ENCODE assay signal across 27 cellular contexts in the genomic region with DNA sequence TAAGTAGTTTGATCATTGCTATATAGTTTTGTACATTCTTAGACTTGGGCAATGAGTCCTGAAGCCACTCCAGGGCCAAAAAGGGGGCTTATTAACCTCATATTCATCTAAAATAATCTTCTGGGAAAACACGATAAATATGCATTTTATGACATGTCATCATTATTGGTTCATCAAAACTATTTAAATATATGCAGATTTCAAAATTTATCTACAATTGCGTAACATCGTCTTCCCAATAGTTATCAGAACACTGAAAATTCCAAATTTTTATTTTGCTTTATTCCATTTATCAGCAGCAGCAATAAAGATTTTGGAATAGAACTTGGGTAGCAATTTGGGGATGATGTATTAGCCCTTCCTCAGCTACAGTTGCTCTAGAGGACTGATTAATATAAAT.
DNase-seq lines count a peak whose midpoint lies in the region; ATAC-seq, FAIRE-seq and TF ChIP-seq lines count a peak whose summit lies in the region.
"Had no signal": no experiment of that assay in that cellular context is flagged by ENCODE, and none has a peak within 500 bp of the region (broad histone marks: within the 10 kb centered on the region; RNA-seq: fewer than 3 reads in every experiment).

No MANE protein-coding gene starts in this region.

- ATAC-seq in A549 (no peak), K562 (no peak), GM18861 (IDR thresholded peaks at IDR 0.05; ENCODE audit: unreplicated experiment) (no peak)
- ATAC-seq: GM12878 had no signal

- intact Hi-C loops in A673 (cut with micrococcal nuclease; ENCODE audit: unreplicated experiment) (loop anchor here (2.0 to 10.0 kb wide), 4 partner anchors 81 to 821 kb away; a partner anchor contains a TSS), K562 (cut with micrococcal nuclease) (no loop called here)

- WGBS in A549 (ENCODE audit: missing lambda C conversion rate), result 44% methylated on average over 3 of the region's 3 CpGs
- 0% methylated on average over 3 of the region's 3 CpGs for WGBS in K562 (ENCODE audit: insufficient coverage, low coverage, missing lambda C conversion rate)

- H3K4me1 ChIP-seq in A549, result no peaks in the 10 kb centered on the region
- H3K4me1 ChIP-seq in A673 (ENCODE audit: insufficient read depth, low read length, poor library complexity, severe bottlenecking), result peaks cover 54% of the 10 kb centered on the region
- no peaks in the 10 kb centered on the region for H3K4me1 ChIP-seq in K562 (replicated peaks in 1 of 2; ENCODE audit: control insufficient read depth in 2 of 2, insufficient read depth in 2 of 2, low read length in 2 of 2)
- H3K4me1 ChIP-seq: BE2C, BLaER1 had no signal

- TF ChIP-seq EP300 in A549 (IDR thresholded peaks at IDR 0.05) (no peak), K562 (IDR thresholded peaks at IDR 0.05; ENCODE audit: low read length) (no peak)

- no peak overlapping the region for H2AFZ ChIP-seq in K562 (ENCODE audit: low read depth, low read length)

- CTCF ChIA-PET in A549 (lab: Yijun Ruan, JAX) (no interaction called here), A673 (lab: Charles Lee) (interaction anchor here (0.6 to 0.7 kb wide), 2 partner anchors 413 to 1399 kb away, joined by 3 read pairs; no protein-coding TSS in a partner anchor), K562 (lab: Yijun Ruan, JAX; ENCODE audit: low intra/inter-chr PET ratio) (no interaction called here)

- DNase-seq in A549 (ENCODE audit: low read depth in 1 of 2, low spot score in 1 of 2) (no peak), A673 (ENCODE audit: low spot score) (no peak), K562 (ENCODE audit: extremely low read depth in 1 of 4, low spot score in 3 of 4) (no peak), inferior parietal cortex (ENCODE audit: extremely low spot score) (no peak), frontal cortex (ENCODE audit: low spot score in 2 of 2) (no peak)
- DNase-seq: 8988T; ACHN; BE2C; C1 segment of cervical spinal cord; CD4-positive, alpha-beta memory T cell; CD4-positive, CD25-positive, alpha-beta regulatory T cell; CD8-positive, alpha-beta memory T cell; COR-L47; DMS 273 treated with DMSO at 0.1 percent for 48 hours; DMS153; DMS53; DMS79; DND-41; EL; GDM1 had no signal

- no peak for FAIRE-seq in A549 (lab: Jason Lieb, UNC)
- no peak for FAIRE-seq in K562 (lab: Jason Lieb, UNC)
- FAIRE-seq in frontal cortex (lab: Jason Lieb, UNC), result no peak
- FAIRE-seq: A204.1, GM12878, GM12892, GM18507, GM19239 had no signal

- POLR2A ChIA-PET in A549 (lab: Yijun Ruan, JAX) (no interaction called here), A673 (lab: Charles Lee; ENCODE audit: low non-redundant PET) (no interaction called here), K562 (lab: Yijun Ruan, JAX) (no interaction called here)

- TF ChIP-seq CTCF in A549 (IDR thresholded peaks at IDR 0.05) (no peak), A673 (conservative IDR thresholded peaks at IDR 0.05; ENCODE audit: low read depth, low read length) (no peak), K562 (IDR thresholded peaks at IDR 0.05 in 2 of 3, conservative IDR thresholded peaks at IDR 0.05 in 1 of 3; ENCODE audit: insufficient read depth in 2 of 3, low read depth in 1 of 3, low read length in 3 of 3) (no peak)

- TSS peak; percentile 15 for BruUV-seq in A673 (replicated peaks; lab: Mats Ljungman, UMichigan)
- BruUV-seq in K562 (replicated peaks; lab: Mats Ljungman, UMichigan), result no TSS peak

- TF ChIP-seq RAD21 in A549 (conservative IDR thresholded peaks at IDR 0.05 in 1 of 2, IDR thresholded peaks at IDR 0.05 in 1 of 2) (no peak), K562 (CRISPR knock-in tag; conservative IDR thresholded peaks at IDR 0.05 in 1 of 2, IDR thresholded peaks at IDR 0.05 in 1 of 2) (no peak)

- TF ChIP-seq POLR2A in A549 (IDR thresholded peaks at IDR 0.05; ENCODE audit: low read length) (no peak), K562 (conservative IDR thresholded peaks at IDR 0.05) (no peak)

- no peak overlapping the region for H3K9ac ChIP-seq in K562 (ENCODE audit: insufficient read depth in 1 of 2, low read depth in 2 of 2, low read length in 2 of 2)
- H3K9ac ChIP-seq: BLaER1 had no signal

- no peaks in the 10 kb centered on the region for H3K36me3 ChIP-seq in A673 (ENCODE audit: insufficient read depth, low read length, poor library complexity, severe bottlenecking)
- H3K36me3 ChIP-seq in K562 (ENCODE audit: control insufficient read depth, insufficient read depth, low read length), result no peaks in the 10 kb centered on the region
- H3K36me3 ChIP-seq: BE2C, BLaER1 had no signal

- no peaks in the 10 kb centered on the region for H3K9me1 ChIP-seq in K562 (ENCODE audit: control insufficient read depth, insufficient read depth, low read length)

- in situ Hi-C loops in K562 (cut with MboI), result no loop called here

- no peak overlapping the region for H3K4me3 ChIP-seq in A549
- H3K4me3 ChIP-seq in A673 (ENCODE audit: low read depth, low read length, poor library complexity, severe bottlenecking), result no peak overlapping the region
- no peak overlapping the region for H3K4me3 ChIP-seq in K562
- H3K4me3 ChIP-seq: BLaER1, GM12878 had no signal

- H3K9me3 ChIP-seq in A549 (no peaks in the 10 kb centered on the region), A673 (ENCODE audit: low read depth, low read length, poor library complexity, severe bottlenecking) (no peaks in the 10 kb centered on the region), K562 (replicated peaks; ENCODE audit: control insufficient read depth, insufficient read depth, low read depth, low read length) (no peaks in the 10 kb centered on the region)
- H3K9me3 ChIP-seq: BE2C, BLaER1 had no signal

- H3K4me2 ChIP-seq in A549, result no peak overlapping the region
- H3K4me2 ChIP-seq in K562 (ENCODE audit: insufficient read depth, low read length), result no peak overlapping the region
- H3K4me2 ChIP-seq: BLaER1 had no signal

- no peaks in the 10 kb centered on the region for H4K20me1 ChIP-seq in K562 (replicated peaks; ENCODE audit: control insufficient read depth, insufficient read depth, low read length)
- H4K20me1 ChIP-seq: BLaER1 had no signal

- H3K27ac ChIP-seq in A549 (no peak overlapping the region), A673 (ENCODE audit: low read depth, low read length, poor library complexity, severe bottlenecking) (peak overlapping the region; percentile 51), K562 (ENCODE audit: extremely low read depth, low read depth, low read length) (no peak overlapping the region)
- H3K27ac ChIP-seq: BLaER1 had no signal

- H3K27me3 ChIP-seq in A673 (replicated peaks; ENCODE audit: insufficient read depth, low read depth, low read length, poor library complexity) (no peaks in the 10 kb centered on the region), K562 (ENCODE audit: control insufficient read depth in 2 of 2, insufficient read depth in 2 of 2, low read length in 2 of 2) (no peaks in the 10 kb centered on the region)
- H3K27me3 ChIP-seq: BE2C, BLaER1 had no signal

- H3K79me2 ChIP-seq in K562 (ENCODE audit: control insufficient read depth, insufficient read depth, low read length), result no peaks in the 10 kb centered on the region

TF ChIP-seq in A549, 52 proteins besides CTCF, POLR2A, EP300 and RAD21:
- TF ChIP-seq EHF (CRISPR knock-in tag; IDR thresholded peaks at IDR 0.05) (no peak), TFCP2L1 (CRISPR knock-in tag; IDR thresholded peaks at IDR 0.05) (no peak), GATA3 (IDR thresholded peaks at IDR 0.05; ENCODE audit: borderline replicate concordance) (no peak), CEBPB (IDR thresholded peaks at IDR 0.05) (no peak), HOXB5 (CRISPR knock-in tag; IDR thresholded peaks at IDR 0.05) (no peak), ESRRA (IDR thresholded peaks at IDR 0.05; ENCODE audit: borderline replicate concordance, low read length) (no peak), MAFK (IDR thresholded peaks at IDR 0.05; ENCODE audit: partially characterized antibody) (peak; percentile 10)
- TF ChIP-seq, protein P1, sequence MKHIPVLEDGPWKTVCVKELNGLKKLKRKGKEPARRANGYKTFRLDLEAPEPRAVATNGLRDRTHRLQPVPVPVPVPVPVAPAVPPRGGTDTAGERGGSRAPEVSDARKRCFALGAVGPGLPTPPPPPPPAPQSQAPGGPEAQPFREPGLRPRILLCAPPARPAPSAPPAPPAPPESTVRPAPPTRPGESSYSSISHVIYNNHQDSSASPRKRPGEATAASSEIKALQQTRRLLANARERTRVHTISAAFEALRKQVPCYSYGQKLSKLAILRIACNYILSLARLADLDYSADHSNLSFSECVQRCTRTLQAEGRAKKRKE (CRISPR knock-in tag; IDR thresholded peaks at IDR 0.05; ENCODE audit: low read depth), result no peak
- TF ChIP-seq, protein P2, sequence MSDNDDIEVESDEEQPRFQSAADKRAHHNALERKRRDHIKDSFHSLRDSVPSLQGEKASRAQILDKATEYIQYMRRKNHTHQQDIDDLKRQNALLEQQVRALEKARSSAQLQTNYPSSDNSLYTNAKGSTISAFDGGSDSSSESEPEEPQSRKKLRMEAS (IDR thresholded peaks at IDR 0.05), result no peak

TF ChIP-seq in K562, 482 proteins besides CTCF, POLR2A, EP300 and RAD21:
- TF ChIP-seq RBM22 (IDR thresholded peaks at IDR 0.05; ENCODE audit: low read depth, low read length, poor library complexity, severe bottlenecking) (no peak), CEBPG (CRISPR knock-in tag; IDR thresholded peaks at IDR 0.05) (no peak), CEBPG (tag; conservative IDR thresholded peaks at IDR 0.05 in 1 of 2, IDR thresholded peaks at IDR 0.05 in 1 of 2) (peak in 1 of 2 experiments; percentile 39; a peak in 1 of 4 replicates), NELFE (IDR thresholded peaks at IDR 0.05; ENCODE audit: insufficient read depth, insufficient read length) (no peak), ZNF316 (IDR thresholded peaks at IDR 0.05) (0 out of 2 replicates have a peak, but pooled peaks have one; percentile 15)
TF ChIP-seq in K562: peak in this region for 2.
